Comparison of ENCODE assay signal across 11 cellular contexts in the genomic region with DNA sequence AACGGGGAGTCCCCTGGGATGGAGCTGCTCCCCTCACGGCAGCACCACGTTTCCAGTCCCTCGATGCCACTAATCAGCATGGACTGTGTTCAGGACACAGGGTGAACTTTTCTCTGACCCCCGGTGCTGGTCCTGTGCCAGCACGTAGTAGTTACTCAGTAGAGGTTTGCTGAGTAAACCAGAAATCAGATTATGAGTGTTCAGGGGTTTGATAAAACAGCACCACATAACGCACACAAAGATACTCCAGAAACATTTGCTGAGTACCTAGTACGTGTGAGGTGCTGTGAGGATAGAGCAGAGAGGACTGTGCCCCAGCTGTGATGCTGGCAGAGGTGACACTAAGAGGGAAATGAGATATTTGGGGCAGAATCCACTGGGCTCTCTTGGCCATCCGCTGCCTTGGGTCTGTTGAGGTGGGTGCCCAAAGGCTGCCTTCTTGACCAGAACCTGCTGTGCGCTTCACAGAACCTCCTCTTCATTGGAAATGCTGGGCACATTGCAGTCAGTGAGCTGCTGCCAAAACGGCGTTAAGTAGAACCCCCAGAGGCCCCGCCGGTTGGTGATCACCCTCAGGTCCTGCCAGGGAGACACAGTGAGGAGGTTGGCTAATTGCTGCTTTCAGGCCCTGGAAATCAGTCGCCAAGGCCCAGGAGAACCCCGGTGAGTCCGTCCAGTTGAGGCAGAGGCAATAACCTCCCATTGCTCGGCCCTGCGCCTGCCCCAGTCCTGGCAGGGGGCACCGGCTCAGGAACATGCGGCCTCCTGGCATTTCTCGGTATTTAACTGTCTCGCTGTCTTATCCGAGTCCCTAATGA. TPM values are rescaled to one million over a fixed set of nuclear protein-coding genes. Genes with fewer than 3 reads are reported as not detected.
DNase-seq lines count a peak whose midpoint lies in the region; ATAC-seq and TF ChIP-seq lines count a peak whose summit lies in the region.
"Had no signal": no experiment of that assay in that cellular context is flagged by ENCODE, and none has a peak within 500 bp of the region (broad histone marks: within the 10 kb centered on the region; RNA-seq: fewer than 3 reads in every experiment).

No MANE protein-coding gene starts in this region.

- no peaks in the 10 kb centered on the region for H3K27me3 Mint-ChIP-seq in activated T-cell treated with anti-CD3 and anti-CD28 coated beads, Interleukin-2, amount 50 U/mL, for 4 hours (ENCODE audit: low read depth)
- peaks cover 11% of the 10 kb centered on the region for H3K27me3 Mint-ChIP-seq in stimulated activated memory B cell treated with anti-CD40 and anti-IgM and Interleukin-4, amounts not matched to agents 10 μg/mL and 1 μg/mL and 100 μg/mL, for 72 hours
- H3K27me3 Mint-ChIP-seq: naive thymus-derived CD4-positive, alpha-beta T cell had no signal

- H3K36me3 ChIP-seq in H7 (replicated peaks; ENCODE audit: control insufficient read depth, insufficient read depth, low read length) = no peaks in the 10 kb centered on the region

- H3K27ac Mint-ChIP-seq in stimulated activated memory B cell treated with anti-CD40 and anti-IgM and Interleukin-4, amounts not matched to agents 10 μg/mL and 1 μg/mL and 100 μg/mL, for 72 hours = no peak overlapping the region

- TF ChIP-seq CTCF in VCaP (conservative IDR thresholded peaks at IDR 0.05) = no peak

- H3K4me1 Mint-ChIP-seq in activated T-cell treated with anti-CD3 and anti-CD28 coated beads, Interleukin-2, amount 50 U/mL, for 4 hours (ENCODE audit: low read depth) = peaks cover 10% of the 10 kb centered on the region
- H3K4me1 Mint-ChIP-seq in stimulated activated memory B cell treated with anti-CD40 and anti-IgM and Interleukin-4, amounts not matched to agents 10 μg/mL and 1 μg/mL and 100 μg/mL, for 72 hours = peaks cover 9% of the 10 kb centered on the region

- H3K4me3 ChIP-seq in H7 (ENCODE audit: insufficient read depth, low read depth, low read length) = no peak overlapping the region

- H3K27me3 ChIP-seq in H7 (ENCODE audit: control insufficient read depth, insufficient read depth, low read length) = no peaks in the 10 kb centered on the region; the same call in 1 of the 2 replicates

- no peak overlapping the region for H3K4me3 Mint-ChIP-seq in activated T-cell treated with anti-CD3 and anti-CD28 coated beads, Interleukin-2, amount 50 U/mL, for 4 hours
- H3K4me3 Mint-ChIP-seq in stimulated activated memory B cell treated with anti-CD40 and anti-IgM and Interleukin-4, amounts not matched to agents 10 μg/mL and 1 μg/mL and 100 μg/mL, for 72 hours = no peak overlapping the region
- H3K4me3 Mint-ChIP-seq: naive thymus-derived CD4-positive, alpha-beta T cell had no signal

- no peak for DNase-seq in activated T-cell treated with anti-CD3 and anti-CD28 coated beads, Interleukin-2, amount 50 U/mL, for 4 hours
- DNase-seq in activated T-cell treated with anti-CD3 and anti-CD28 coated beads for 4 hours = no peak
- peak; percentile 46 for DNase-seq in H7
- no peak for DNase-seq in iPS-NIHi7 (ENCODE audit: extremely low spot score)
- no peak for DNase-seq in activated gamma-delta T cell treated with Interleukin-2 at 50 U/mL for 16 hours
- DNase-seq: activated effector memory CD4-positive, alpha-beta T cell treated with Interleukin-2 at 50 U/mL for 16 hours; naive thymus-derived CD4-positive, alpha-beta T cell; NCI-H1930 had no signal

- no peaks in the 10 kb centered on the region for H3K9me3 Mint-ChIP-seq in activated T-cell treated with anti-CD3 and anti-CD28 coated beads, Interleukin-2, amount 50 U/mL, for 4 hours
- no peaks in the 10 kb centered on the region for H3K9me3 Mint-ChIP-seq in stimulated activated memory B cell treated with anti-CD40 and anti-IgM and Interleukin-4, amounts not matched to agents 10 μg/mL and 1 μg/mL and 100 μg/mL, for 72 hours
- H3K9me3 Mint-ChIP-seq: naive thymus-derived CD4-positive, alpha-beta T cell had no signal

- H3K36me3 Mint-ChIP-seq in activated T-cell treated with anti-CD3 and anti-CD28 coated beads, Interleukin-2, amount 50 U/mL, for 4 hours (ENCODE audit: insufficient read depth) = no peaks in the 10 kb centered on the region
- no peaks in the 10 kb centered on the region for H3K36me3 Mint-ChIP-seq in stimulated activated memory B cell treated with anti-CD40 and anti-IgM and Interleukin-4, amounts not matched to agents 10 μg/mL and 1 μg/mL and 100 μg/mL, for 72 hours
- H3K36me3 Mint-ChIP-seq: naive thymus-derived CD4-positive, alpha-beta T cell had no signal

- ATAC-seq in activated T-cell treated with anti-CD3 and anti-CD28 coated beads, Interleukin-2, amount 50 U/mL, for 4 hours = peak; percentile 39 to 52
- ATAC-seq in stimulated activated memory B cell treated with anti-CD40 and anti-IgM and Interleukin-4, amounts not matched to agents 10 μg/mL and 1 μg/mL and 100 μg/mL, for 72 hours = peak; percentile 35
- no peak for ATAC-seq in GM18519 (IDR thresholded peaks at IDR 0.05; ENCODE audit: low FRiP score, unreplicated experiment)
- ATAC-seq: naive thymus-derived CD4-positive, alpha-beta T cell had no signal

- H3K27ac ChIP-seq in VCaP = peak overlapping the region; percentile 94

RNA-seq across cellular contexts. Expression of gene NEURL1B, which starts 49.4 kb away (rescaled TPM):
- under 1 TPM; 0.03 to 0.13 (median 0.05) TPM for total RNA-seq in activated T-cell treated with anti-CD3 and anti-CD28 coated beads, Interleukin-2, amount 50 U/mL, for 4 hours
- 4.7 and 7.5 TPM in 2 replicates for total RNA-seq in H7 (2014; rRNA removed; shearing (Covaris generic))
